12 cellular contexts compared by ENCODE assay signal in the genomic region with DNA sequence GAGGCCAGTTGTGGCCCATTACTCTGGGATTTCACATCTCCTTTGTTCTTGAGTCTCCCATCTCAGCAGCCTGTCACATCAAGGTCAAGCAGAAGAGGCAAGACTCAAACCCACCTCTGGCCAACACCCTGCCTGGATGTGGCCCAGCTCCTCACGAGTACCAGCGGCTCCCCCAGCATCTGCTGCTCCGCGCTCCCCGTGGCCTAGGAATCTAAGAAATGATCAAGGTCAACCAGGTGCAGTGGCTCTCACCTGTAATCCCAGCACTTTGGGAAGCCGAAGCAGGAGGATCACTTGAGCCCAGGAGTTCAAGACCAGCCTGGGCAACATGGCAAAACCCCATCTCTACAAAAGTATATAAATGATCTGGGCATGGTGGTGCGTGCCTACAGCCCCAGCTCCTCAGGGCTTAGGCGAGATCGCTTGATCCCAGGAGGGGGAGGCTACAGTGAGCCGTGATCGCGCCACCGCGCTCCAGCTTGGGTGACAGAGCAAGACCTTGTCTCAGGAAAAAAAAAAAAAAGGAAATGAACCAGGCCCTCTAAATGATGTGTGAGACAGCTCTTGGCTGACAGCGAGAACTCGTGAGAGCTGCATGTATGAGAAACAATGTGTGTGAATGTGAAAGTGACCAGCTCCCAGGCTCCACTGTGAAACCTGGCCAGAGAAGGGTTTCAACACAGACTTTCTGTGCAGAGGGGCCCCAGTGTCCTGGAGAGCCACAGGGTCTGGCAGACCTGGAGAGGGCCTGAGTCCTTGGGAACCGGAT.
A peak's percentile ranks its signal among the peaks of the same experiment; 100 is the strongest.
DNase-seq lines count a peak whose midpoint lies in the region; ATAC-seq, FAIRE-seq and TF ChIP-seq lines count a peak whose summit lies in the region.
"Had no signal": no experiment of that assay in that cellular context is flagged by ENCODE, and none has a peak within 500 bp of the region (broad histone marks: within the 10 kb centered on the region; RNA-seq: fewer than 3 reads in every experiment).

No MANE protein-coding gene starts in this region.

- H3K27ac Mint-ChIP-seq in stimulated activated naive B cell treated with anti-CD40 and anti-IgM and Interleukin-4, amounts not matched to agents 10 μg/mL and 1 μg/mL and 100 μg/mL, for 72 hours, result no peak overlapping the region
- H3K27ac Mint-ChIP-seq: activated T-helper 17 cell treated with anti-CD3 and anti-CD28 coated beads, Interleukin-2, amount 50 U/mL, for 72 hours had no signal

- H3K9me3 Mint-ChIP-seq in stimulated activated naive B cell treated with anti-CD40 and anti-IgM and Interleukin-4, amounts not matched to agents 10 μg/mL and 1 μg/mL and 100 μg/mL, for 72 hours, result no peaks in the 10 kb centered on the region
- H3K9me3 Mint-ChIP-seq: activated T-helper 17 cell treated with anti-CD3 and anti-CD28 coated beads, Interleukin-2, amount 50 U/mL, for 72 hours had no signal

- FAIRE-seq in small intestine (lab: Jason Lieb, UNC), result no peak

- H3K36me3 ChIP-seq in esophagus (ENCODE audit: control insufficient read depth in 2 of 2, insufficient read depth in 2 of 2, low read length in 1 of 2) (peaks cover 0 to 2% of the 10 kb centered on the region in 2 donors), psoas muscle (ENCODE audit: insufficient read depth in 1 of 2, low read depth in 1 of 2) (no peaks in the 10 kb centered on the region), small intestine (ENCODE audit: control insufficient read depth in 2 of 2, insufficient read depth in 2 of 2, low read length in 2 of 2) (peaks cover 0 to 6% of the 10 kb centered on the region in 2 donors)

- H3K27me3 Mint-ChIP-seq in stimulated activated naive B cell treated with anti-CD40 and anti-IgM and Interleukin-4, amounts not matched to agents 10 μg/mL and 1 μg/mL and 100 μg/mL, for 72 hours, result no peaks in the 10 kb centered on the region
- H3K27me3 Mint-ChIP-seq: activated T-helper 17 cell treated with anti-CD3 and anti-CD28 coated beads, Interleukin-2, amount 50 U/mL, for 72 hours had no signal

- TF ChIP-seq CTCF in GM10266 (IDR thresholded peaks at IDR 0.05; ENCODE audit: control insufficient read depth, insufficient read depth, low read depth, missing control alignments) (no peak), psoas muscle (IDR thresholded peaks at IDR 0.05) (no peak)

- DNase-seq in GM10266 (ENCODE audit: extremely low spot score) (peak; percentile 84), psoas muscle (peak in 1 of 2 donors; percentile 56), small intestine (no peak)
- DNase-seq in stimulated activated naive B cell treated with anti-CD40 and anti-IgM and Interleukin-4, amounts not matched to agents 10 μg/mL and 1 μg/mL and 100 μg/mL, for 72 hours, result no peak
- no peak for DNase-seq in activated CD4-positive, alpha-beta T cell treated with anti-CD3 and anti-CD28 coated beads for 1 hour
- DNase-seq: COR-L47, NCI-H226 had no signal

- no peaks in the 10 kb centered on the region for H3K27me3 ChIP-seq in esophagus (ENCODE audit: control insufficient read depth in 1 of 2, insufficient read depth in 2 of 2, low read length in 2 of 2)
- no peaks in the 10 kb centered on the region for H3K27me3 ChIP-seq in psoas muscle (ENCODE audit: insufficient read depth in 3 of 3, low read length in 2 of 3)
- H3K27me3 ChIP-seq in small intestine (ENCODE audit: control insufficient read depth in 2 of 2, insufficient read depth in 2 of 2, low read length in 2 of 2), result no peaks in the 10 kb centered on the region

- H3K4me1 Mint-ChIP-seq in stimulated activated naive B cell treated with anti-CD40 and anti-IgM and Interleukin-4, amounts not matched to agents 10 μg/mL and 1 μg/mL and 100 μg/mL, for 72 hours, result no peaks in the 10 kb centered on the region
- H3K4me1 Mint-ChIP-seq: activated T-helper 17 cell treated with anti-CD3 and anti-CD28 coated beads, Interleukin-2, amount 50 U/mL, for 72 hours had no signal

- H3K9me3 ChIP-seq in esophagus (ENCODE audit: control insufficient read depth in 2 of 2, insufficient read depth in 1 of 2, low read depth in 1 of 2, low read length in 1 of 2), result no peaks in the 10 kb centered on the region
- no peaks in the 10 kb centered on the region for H3K9me3 ChIP-seq in psoas muscle
- H3K9me3 ChIP-seq in small intestine (ENCODE audit: control insufficient read depth, low read depth), result no peaks in the 10 kb centered on the region

- 84 to 87% methylated on average over 17 of the region's 17 CpGs for WGBS in esophagus, 2 donors
- WGBS in psoas muscle, 3 donors, result 81 to 88% (median 84%) methylated on average over 17 of the region's 17 CpGs
- 89 to 97% (median 90%) methylated on average over 17 of the region's 17 CpGs for WGBS in small intestine, 3 donors

- peak overlapping the region; percentile 19 to 62 for H3K27ac ChIP-seq in esophagus (ENCODE audit: low read depth in 2 of 2, low read length in 1 of 2)
- peak overlapping the region; percentile 40 for H3K27ac ChIP-seq in psoas muscle
- peak overlapping the region in 1 of 2 donors; percentile 26 for H3K27ac ChIP-seq in small intestine (ENCODE audit: low read depth in 1 of 2, low read length in 1 of 2)

- no peak overlapping the region for H3K4me3 Mint-ChIP-seq in stimulated activated naive B cell treated with anti-CD40 and anti-IgM and Interleukin-4, amounts not matched to agents 10 μg/mL and 1 μg/mL and 100 μg/mL, for 72 hours
- H3K4me3 Mint-ChIP-seq: activated T-helper 17 cell treated with anti-CD3 and anti-CD28 coated beads, Interleukin-2, amount 50 U/mL, for 72 hours had no signal

- intact Hi-C loops in psoas muscle (cut with DNase I), result no loop called here

- H3K4me3 ChIP-seq in esophagus (ENCODE audit: low read depth in 1 of 2, low read length in 2 of 2) (no peak overlapping the region), psoas muscle (no peak overlapping the region), small intestine (ENCODE audit: low read depth in 1 of 2, low read length in 2 of 2) (no peak overlapping the region)

- H3K4me1 ChIP-seq in esophagus (ENCODE audit: control insufficient read depth in 2 of 2, insufficient read depth in 2 of 2, low read length in 1 of 2) (peaks cover 5 to 28% of the 10 kb centered on the region in 2 donors), psoas muscle (peaks cover 36% of the 10 kb centered on the region), small intestine (ENCODE audit: control insufficient read depth in 2 of 2, insufficient read depth in 1 of 2, low read depth in 1 of 2, low read length in 1 of 2) (peaks cover 0 to 5% of the 10 kb centered on the region in 2 donors)

- H3K36me3 Mint-ChIP-seq in stimulated activated naive B cell treated with anti-CD40 and anti-IgM and Interleukin-4, amounts not matched to agents 10 μg/mL and 1 μg/mL and 100 μg/mL, for 72 hours, result peaks cover 4 to 16% of the 10 kb centered on the region in 2 donors

- ATAC-seq in HG02571 (IDR thresholded peaks at IDR 0.05; ENCODE audit: unreplicated experiment) (peak; percentile 56), psoas muscle (no peak), HG02642 (IDR thresholded peaks at IDR 0.05; ENCODE audit: poor library complexity, unreplicated experiment) (no peak)
- no peak for ATAC-seq in stimulated activated naive B cell treated with anti-CD40 and anti-IgM and Interleukin-4, amounts not matched to agents 10 μg/mL and 1 μg/mL and 100 μg/mL, for 72 hours (replicated peaks)
- ATAC-seq: activated T-helper 17 cell treated with anti-CD3 and anti-CD28 coated beads, Interleukin-2, amount 50 U/mL, for 72 hours; left colon had no signal
